ENCODE assay signal across 8 cellular contexts in the genomic region with DNA sequence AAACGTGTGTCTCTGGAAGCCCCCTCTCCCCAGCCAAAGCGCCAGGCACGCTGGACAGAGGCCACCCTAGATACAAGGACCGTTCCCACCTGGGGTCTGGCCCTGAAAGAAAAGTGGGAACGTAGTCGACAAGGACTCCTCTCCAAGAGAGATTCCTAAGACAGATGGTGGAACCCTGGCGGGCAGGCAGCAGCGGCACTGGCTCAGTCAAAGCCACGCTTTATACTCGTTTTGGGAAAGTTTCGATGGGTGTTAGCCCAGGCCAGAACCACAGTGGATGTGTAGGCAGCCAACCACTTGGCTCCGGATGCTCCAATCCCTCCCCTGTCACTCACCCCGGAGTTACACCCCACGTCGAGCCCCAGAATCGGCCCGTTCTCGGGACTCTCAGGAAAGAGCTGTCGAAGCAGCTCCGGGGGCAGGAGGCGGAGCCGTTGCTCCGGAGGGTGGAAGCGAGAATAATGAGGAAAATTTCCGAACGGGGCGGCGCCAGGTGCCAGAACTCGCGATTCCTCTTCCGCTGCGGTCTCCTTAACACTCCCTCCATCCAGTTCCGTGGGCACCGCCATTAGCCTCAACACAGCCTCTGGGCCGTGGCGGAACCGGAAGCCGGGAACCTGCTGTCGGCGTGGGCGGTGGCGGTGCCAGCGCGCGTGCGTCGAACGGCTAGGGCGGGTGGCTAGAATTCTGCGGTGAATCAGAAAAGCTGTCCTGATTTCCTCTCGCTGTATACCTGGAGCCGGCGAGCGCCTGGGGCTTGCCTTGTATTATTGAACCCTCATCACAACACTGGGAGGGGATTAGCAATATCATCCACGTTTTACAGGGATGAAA.
DNase-seq lines count a peak whose midpoint lies in the region; ATAC-seq and TF ChIP-seq lines count a peak whose summit lies in the region.

A gene with protein sequence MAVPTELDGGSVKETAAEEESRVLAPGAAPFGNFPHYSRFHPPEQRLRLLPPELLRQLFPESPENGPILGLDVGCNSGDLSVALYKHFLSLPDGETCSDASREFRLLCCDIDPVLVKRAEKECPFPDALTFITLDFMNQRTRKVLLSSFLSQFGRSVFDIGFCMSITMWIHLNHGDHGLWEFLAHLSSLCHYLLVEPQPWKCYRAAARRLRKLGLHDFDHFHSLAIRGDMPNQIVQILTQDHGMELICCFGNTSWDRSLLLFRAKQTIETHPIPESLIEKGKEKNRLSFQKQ (minus strand): TSS at position 588 of the 834 bp plus-strand sequence. CDS start 19 bp downstream, at position 569.

- peak; percentile 60 for DNase-seq in AG09319 (ENCODE audit: extremely low read depth, low read depth)
- peak; percentile 62 to 93 for DNase-seq in NCI-H446 (lab: John Stamatoyannopoulos, UW)
- DNase-seq in activated CD4-positive, CD25-positive, alpha-beta regulatory T cell treated with anti-CD3 and anti-CD28 coated beads, Interleukin-2, amount 50 U/mL, for 72 hours: peak; percentile 93
- peak; percentile 38 to 73 for DNase-seq in cerebellar nuclear complex (lab: John Stamatoyannopoulos, UW)
- peak; percentile 97 for DNase-seq in kidney tubule cell (ENCODE audit: low spot score)
- DNase-seq in stimulated activated CD4-positive, alpha-beta T cell treated with anti-CD3 and anti-CD28 coated beads, Interleukin-1b, Interleukin-23, amount 100 ng/mL, for 1 hour (ENCODE audit: low read depth in 2 of 2): peak; percentile 80 to 85

- peak; percentile 60 for ATAC-seq in GM19043 (IDR thresholded peaks at IDR 0.05; ENCODE audit: low read depth, unreplicated experiment)
- ATAC-seq in HG03354 (IDR thresholded peaks at IDR 0.05; ENCODE audit: poor library complexity, severe bottlenecking, unreplicated experiment): peak; percentile 91

- no peak for TF ChIP-seq CTCF in AG09319 (IDR thresholded peaks at IDR 0.05; ENCODE audit: low read depth, low read length)

Comparison
In these comparisons a context has a peak if more than half of its experiments do, and no peak if none do; other contexts are left out.
1. Peak in every context shown above with its lines: DNase-seq and ATAC-seq.